Comparison of ENCODE assay signal across 9 cellular contexts in the genomic region with DNA sequence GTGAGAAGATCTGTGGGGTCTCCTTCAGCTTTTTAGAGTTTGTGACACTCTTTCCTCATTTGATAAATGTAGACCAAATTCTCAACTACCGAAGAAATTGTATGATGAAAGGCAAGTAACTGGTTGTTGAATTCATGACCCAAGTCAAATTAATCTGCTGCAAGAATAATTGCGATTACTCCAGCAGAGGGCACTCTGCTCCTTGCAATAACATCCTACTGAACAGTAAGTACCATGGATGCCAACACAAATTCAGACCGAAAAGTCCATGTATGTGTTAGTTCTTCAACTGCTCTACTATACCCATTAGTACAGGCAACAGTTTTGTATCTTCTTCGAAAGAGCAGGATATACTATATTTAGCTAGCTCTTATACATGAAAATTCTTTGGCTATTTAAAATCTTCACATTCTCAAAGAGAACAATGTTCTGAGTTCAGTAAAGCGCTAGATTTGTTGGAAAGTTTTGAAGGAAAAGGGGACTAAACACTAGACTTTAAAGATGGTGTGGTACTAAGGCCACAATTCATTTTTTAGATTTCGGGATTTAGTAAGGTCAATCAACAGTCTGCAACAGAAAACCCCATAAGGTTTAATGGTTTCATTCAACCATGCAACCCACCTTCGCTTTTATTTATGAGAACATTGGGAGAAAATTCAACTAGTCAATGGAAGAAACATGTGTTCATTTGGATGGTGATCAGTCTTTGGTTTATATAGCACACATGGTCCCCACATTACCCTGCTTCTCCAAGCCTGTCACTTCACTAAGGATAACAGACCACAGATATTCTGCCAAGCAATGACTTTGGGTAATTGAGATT.
DNase-seq lines count a peak whose midpoint lies in the region; TF ChIP-seq lines count a peak whose summit lies in the region.
"Had no signal": no experiment of that assay in that cellular context is flagged by ENCODE, and none has a peak within 500 bp of the region (broad histone marks: within the 10 kb centered on the region; RNA-seq: fewer than 3 reads in every experiment).

No MANE protein-coding gene starts in this region.

- CTCF ChIA-PET in HEK293 (lab: Yijun Ruan, JAX): interaction anchor here (0.6 to 8.0 kb wide), 7 partner anchors 10 to 271 kb away, joined by 3 to 63 read pairs (median 4); a partner anchor contains a TSS

- TF ChIP-seq CTCF in HEK293 (tag by site-specific recombination; IDR thresholded peaks at IDR 0.05): peak; percentile 55

- no peaks in the 10 kb centered on the region for H3K9me3 ChIP-seq in HEK293 (ENCODE audit: control insufficient read depth, insufficient read depth, low read depth, low read length)
- H3K9me3 ChIP-seq: BLaER1 had no signal

- DNase-seq in NCI-H1436 (lab: John Stamatoyannopoulos, UW) (peak; percentile 53), NCI-H1436 treated with DMSO at 0.1 percent for 48 hours (lab: John Stamatoyannopoulos, UW) (no peak), NCI-H1092 (lab: John Stamatoyannopoulos, UW) (peak; percentile 71), T follicular helper cell (ENCODE audit: low read depth) (peak; percentile 20), cerebellum (ENCODE audit: low spot score) (peak; percentile 75), kidney glomerular epithelial cell (lab: John Stamatoyannopoulos, UW) (peak; percentile 57)
- DNase-seq in stimulated activated CD4-positive, alpha-beta T cell treated with anti-CD3 and anti-CD28 coated beads, Interleukin-4, amount 100 ng/mL, for 4 hours: peak; percentile 4 to 5

- peaks cover 8% of the 10 kb centered on the region for H3K4me1 ChIP-seq in HEK293 (ENCODE audit: control insufficient read depth, insufficient read depth, low read length)
- H3K4me1 ChIP-seq: BLaER1 had no signal

- no peaks in the 10 kb centered on the region for H3K36me3 ChIP-seq in HEK293 (ENCODE audit: control insufficient read depth in 2 of 2, insufficient read depth in 1 of 2, low read length in 2 of 2)
- H3K36me3 ChIP-seq: BLaER1 had no signal

- H3K27ac ChIP-seq in HEK293 (ENCODE audit: extremely low read depth, low read depth, low read length): no peak overlapping the region
- H3K27ac ChIP-seq: BLaER1 had no signal

- POLR2A ChIA-PET in HEK293 (lab: Yijun Ruan, JAX): no interaction called here

- no peak overlapping the region for H3K4me3 ChIP-seq in HEK293 (ENCODE audit: low read depth, low read length)
- H3K4me3 ChIP-seq: BLaER1 had no signal

TF ChIP-seq in HEK293, 187 proteins besides CTCF, POLR2A, EP300 and RAD21 (continues in another document):
- TF ChIP-seq, protein P1, sequence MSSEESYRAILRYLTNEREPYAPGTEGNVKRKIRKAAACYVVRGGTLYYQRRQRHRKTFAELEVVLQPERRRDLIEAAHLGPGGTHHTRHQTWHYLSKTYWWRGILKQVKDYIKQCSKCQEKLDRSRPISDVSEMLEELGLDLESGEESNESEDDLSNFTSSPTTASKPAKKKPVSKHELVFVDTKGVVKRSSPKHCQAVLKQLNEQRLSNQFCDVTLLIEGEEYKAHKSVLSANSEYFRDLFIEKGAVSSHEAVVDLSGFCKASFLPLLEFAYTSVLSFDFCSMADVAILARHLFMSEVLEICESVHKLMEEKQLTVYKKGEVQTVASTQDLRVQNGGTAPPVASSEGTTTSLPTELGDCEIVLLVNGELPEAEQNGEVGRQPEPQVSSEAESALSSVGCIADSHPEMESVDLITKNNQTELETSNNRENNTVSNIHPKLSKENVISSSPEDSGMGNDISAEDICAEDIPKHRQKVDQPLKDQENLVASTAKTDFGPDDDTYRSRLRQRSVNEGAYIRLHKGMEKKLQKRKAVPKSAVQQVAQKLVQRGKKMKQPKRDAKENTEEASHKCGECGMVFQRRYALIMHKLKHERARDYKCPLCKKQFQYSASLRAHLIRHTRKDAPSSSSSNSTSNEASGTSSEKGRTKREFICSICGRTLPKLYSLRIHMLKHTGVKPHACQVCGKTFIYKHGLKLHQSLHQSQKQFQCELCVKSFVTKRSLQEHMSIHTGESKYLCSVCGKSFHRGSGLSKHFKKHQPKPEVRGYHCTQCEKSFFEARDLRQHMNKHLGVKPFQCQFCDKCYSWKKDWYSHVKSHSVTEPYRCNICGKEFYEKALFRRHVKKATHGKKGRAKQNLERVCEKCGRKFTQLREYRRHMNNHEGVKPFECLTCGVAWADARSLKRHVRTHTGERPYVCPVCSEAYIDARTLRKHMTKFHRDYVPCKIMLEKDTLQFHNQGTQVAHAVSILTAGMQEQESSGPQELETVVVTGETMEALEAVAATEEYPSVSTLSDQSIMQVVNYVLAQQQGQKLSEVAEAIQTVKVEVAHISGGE (tag by site-specific recombination; conservative IDR thresholded peaks at IDR 0.05; ENCODE audit: low read depth): no peak
- no peak for TF ChIP-seq ZBTB8A (tag by site-specific recombination; IDR thresholded peaks at IDR 0.05)
- TF ChIP-seq ZNF660 (tag by site-specific recombination; IDR thresholded peaks at IDR 0.05): peak; percentile 33; the same call in 1 of the 2 replicates
- TF ChIP-seq, protein P2, sequence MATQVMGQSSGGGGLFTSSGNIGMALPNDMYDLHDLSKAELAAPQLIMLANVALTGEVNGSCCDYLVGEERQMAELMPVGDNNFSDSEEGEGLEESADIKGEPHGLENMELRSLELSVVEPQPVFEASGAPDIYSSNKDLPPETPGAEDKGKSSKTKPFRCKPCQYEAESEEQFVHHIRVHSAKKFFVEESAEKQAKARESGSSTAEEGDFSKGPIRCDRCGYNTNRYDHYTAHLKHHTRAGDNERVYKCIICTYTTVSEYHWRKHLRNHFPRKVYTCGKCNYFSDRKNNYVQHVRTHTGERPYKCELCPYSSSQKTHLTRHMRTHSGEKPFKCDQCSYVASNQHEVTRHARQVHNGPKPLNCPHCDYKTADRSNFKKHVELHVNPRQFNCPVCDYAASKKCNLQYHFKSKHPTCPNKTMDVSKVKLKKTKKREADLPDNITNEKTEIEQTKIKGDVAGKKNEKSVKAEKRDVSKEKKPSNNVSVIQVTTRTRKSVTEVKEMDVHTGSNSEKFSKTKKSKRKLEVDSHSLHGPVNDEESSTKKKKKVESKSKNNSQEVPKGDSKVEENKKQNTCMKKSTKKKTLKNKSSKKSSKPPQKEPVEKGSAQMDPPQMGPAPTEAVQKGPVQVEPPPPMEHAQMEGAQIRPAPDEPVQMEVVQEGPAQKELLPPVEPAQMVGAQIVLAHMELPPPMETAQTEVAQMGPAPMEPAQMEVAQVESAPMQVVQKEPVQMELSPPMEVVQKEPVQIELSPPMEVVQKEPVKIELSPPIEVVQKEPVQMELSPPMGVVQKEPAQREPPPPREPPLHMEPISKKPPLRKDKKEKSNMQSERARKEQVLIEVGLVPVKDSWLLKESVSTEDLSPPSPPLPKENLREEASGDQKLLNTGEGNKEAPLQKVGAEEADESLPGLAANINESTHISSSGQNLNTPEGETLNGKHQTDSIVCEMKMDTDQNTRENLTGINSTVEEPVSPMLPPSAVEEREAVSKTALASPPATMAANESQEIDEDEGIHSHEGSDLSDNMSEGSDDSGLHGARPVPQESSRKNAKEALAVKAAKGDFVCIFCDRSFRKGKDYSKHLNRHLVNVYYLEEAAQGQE (tag by site-specific recombination; IDR thresholded peaks at IDR 0.05): no peak; the same call in 1 of the 2 replicates
- no peak for TF ChIP-seq ZBTB1 (tag by site-specific recombination; IDR thresholded peaks at IDR 0.05)
- TF ChIP-seq ZNF561 (tag by site-specific recombination; IDR thresholded peaks at IDR 0.05; ENCODE audit: borderline replicate concordance): no peak
- no peak for TF ChIP-seq ZNF157 (tag by site-specific recombination; IDR thresholded peaks at IDR 0.05)
- TF ChIP-seq ZFP3 (tag by site-specific recombination; IDR thresholded peaks at IDR 0.05; ENCODE audit: low read depth): no peak
- TF ChIP-seq ZNF146 (tag by site-specific recombination; IDR thresholded peaks at IDR 0.05): no peak
- no peak for TF ChIP-seq ZNF76 (tag by site-specific recombination; IDR thresholded peaks at IDR 0.05; ENCODE audit: borderline replicate concordance, low read depth)
- peak; percentile 28; the same call in 1 of the 2 replicates for TF ChIP-seq SCRT2 (tag by site-specific recombination; IDR thresholded peaks at IDR 0.05)
- TF ChIP-seq GLI2 (tag by site-specific recombination; IDR thresholded peaks at IDR 0.05; ENCODE audit: borderline replicate concordance, low read depth): no peak
- TF ChIP-seq ZNF174 (tag by site-specific recombination; IDR thresholded peaks at IDR 0.05): no peak
- TF ChIP-seq ZNF747 (tag by site-specific recombination; IDR thresholded peaks at IDR 0.05): no peak
- TF ChIP-seq, protein P3, sequence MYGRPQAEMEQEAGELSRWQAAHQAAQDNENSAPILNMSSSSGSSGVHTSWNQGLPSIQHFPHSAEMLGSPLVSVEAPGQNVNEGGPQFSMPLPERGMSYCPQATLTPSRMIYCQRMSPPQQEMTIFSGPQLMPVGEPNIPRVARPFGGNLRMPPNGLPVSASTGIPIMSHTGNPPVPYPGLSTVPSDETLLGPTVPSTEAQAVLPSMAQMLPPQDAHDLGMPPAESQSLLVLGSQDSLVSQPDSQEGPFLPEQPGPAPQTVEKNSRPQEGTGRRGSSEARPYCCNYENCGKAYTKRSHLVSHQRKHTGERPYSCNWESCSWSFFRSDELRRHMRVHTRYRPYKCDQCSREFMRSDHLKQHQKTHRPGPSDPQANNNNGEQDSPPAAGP (tag by site-specific recombination; IDR thresholded peaks at IDR 0.05): no peak
- no peak for TF ChIP-seq PRDM1 (tag by site-specific recombination; IDR thresholded peaks at IDR 0.05)
- TF ChIP-seq, protein P4, sequence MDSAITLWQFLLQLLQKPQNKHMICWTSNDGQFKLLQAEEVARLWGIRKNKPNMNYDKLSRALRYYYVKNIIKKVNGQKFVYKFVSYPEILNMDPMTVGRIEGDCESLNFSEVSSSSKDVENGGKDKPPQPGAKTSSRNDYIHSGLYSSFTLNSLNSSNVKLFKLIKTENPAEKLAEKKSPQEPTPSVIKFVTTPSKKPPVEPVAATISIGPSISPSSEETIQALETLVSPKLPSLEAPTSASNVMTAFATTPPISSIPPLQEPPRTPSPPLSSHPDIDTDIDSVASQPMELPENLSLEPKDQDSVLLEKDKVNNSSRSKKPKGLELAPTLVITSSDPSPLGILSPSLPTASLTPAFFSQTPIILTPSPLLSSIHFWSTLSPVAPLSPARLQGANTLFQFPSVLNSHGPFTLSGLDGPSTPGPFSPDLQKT (IDR thresholded peaks at IDR 0.05; ENCODE audit: borderline replicate concordance, low read depth, low read length): no peak
